In the genomic region with DNA sequence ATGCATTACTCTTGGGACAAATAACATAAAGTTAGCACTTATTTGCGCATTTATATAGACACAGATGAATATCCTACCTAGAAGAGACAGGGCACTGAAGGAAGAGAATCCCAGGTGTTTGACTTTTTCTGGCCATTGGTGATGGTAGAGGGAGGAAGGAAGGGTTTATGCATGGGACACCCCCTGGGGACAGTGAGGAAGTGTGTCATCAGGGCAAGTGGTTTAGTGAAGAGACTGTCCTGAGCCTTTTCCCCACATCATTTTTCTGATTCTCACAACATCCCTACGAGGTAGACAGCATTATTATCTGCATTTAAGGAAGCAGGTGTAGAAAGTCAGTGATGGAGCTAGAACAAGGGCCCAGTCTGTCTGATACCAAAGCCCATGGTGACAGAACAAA, we compare ENCODE assay signal across 24 cellular contexts. TPM values are rescaled to one million over a fixed set of nuclear protein-coding genes. Genes with fewer than 3 reads are reported as not detected.
DNase-seq lines count a peak whose midpoint lies in the region; ATAC-seq, FAIRE-seq and TF ChIP-seq lines count a peak whose summit lies in the region.
"Had no signal": no experiment of that assay in that cellular context is flagged by ENCODE, and none has a peak within 500 bp of the region (broad histone marks: within the 10 kb centered on the region; RNA-seq: fewer than 3 reads in every experiment).

No MANE protein-coding gene starts in this region.

- no peak overlapping the region for H2BK15ac ChIP-seq in H1 (ENCODE audit: low read length)
- H2BK15ac ChIP-seq in mesenchymal stem cell (ENCODE audit: low read depth, poor library complexity, severe bottlenecking) = no peak overlapping the region

- H3K14ac ChIP-seq in H1 (ENCODE audit: insufficient read length) (no peak overlapping the region), mesenchymal stem cell (ENCODE audit: low read length in 2 of 2) (no peak overlapping the region)

- peak; percentile 52 for ATAC-seq in GM21423 (IDR thresholded peaks at IDR 0.05; ENCODE audit: unreplicated experiment)
- ATAC-seq: A549, SK-N-SH treated with all-trans-retinoic acid at 6 μM for 48 hours had no signal

- no peak for TF ChIP-seq RAD21 in H1 (IDR thresholded peaks at IDR 0.05 in 1 of 2, conservative IDR thresholded peaks at IDR 0.05 in 1 of 2; ENCODE audit: low read depth in 2 of 2, low read length in 2 of 2)

- CTCF ChIA-PET in H1 (lab: Charles Lee; ENCODE audit: partially characterized antibody) = interaction anchor here (0.9 kb wide), 1 partner anchor 119 kb away, joined by 3 read pairs; no protein-coding TSS in a partner anchor

- H3K18ac ChIP-seq in H1 (ENCODE audit: extremely low read depth, low read length) (no peak overlapping the region), mesenchymal stem cell (ENCODE audit: low read depth in 1 of 2, low read length in 2 of 2) (no peak overlapping the region)

- H3K79me1 ChIP-seq in H1 (ENCODE audit: low read depth, low read length) (no peaks in the 10 kb centered on the region), mesenchymal stem cell (replicated peaks; ENCODE audit: low read length, poor library complexity, severe bottlenecking) (no peaks in the 10 kb centered on the region)

- H4K8ac ChIP-seq in H1 (ENCODE audit: extremely low read depth, insufficient read depth, low read length) (no peak overlapping the region), mesenchymal stem cell (ENCODE audit: low read length) (no peak overlapping the region)

- no peak overlapping the region for H3K56ac ChIP-seq in H1 (replicated peaks; ENCODE audit: insufficient read length, low read depth, low read length)

- H2BK5ac ChIP-seq in H1 (ENCODE audit: low read depth, low read length) (no peak overlapping the region), mesenchymal stem cell (ENCODE audit: low read depth, low read length, poor library complexity, severe bottlenecking) (no peak overlapping the region)

- in situ Hi-C loops in KBM-7 (cut with MboI; ENCODE audit: low pct_unique_long_range_greater_than_20kb, low sequenced_read_pairs) = no loop called here

- 63% methylated on average over 2 of the region's 2 CpGs; no CpG with 5 or more reads in 1 of the 2 experiments for WGBS in H1 (ENCODE audit: extremely low coverage in 1 of 2, insufficient coverage in 1 of 2, insufficient read length in 1 of 2, insufficient replicate concordance in 2 of 2, low coverage in 1 of 2, low lambda C conversion rate in 2 of 2, missing lambda C conversion rate in 1 of 2), 2 experiments
- no CpG with 5 or more reads among the region's 2 CpGs for WGBS in mesenchymal stem cell

- H2BK12ac ChIP-seq in H1 (ENCODE audit: low read depth, low read length) (no peak overlapping the region; the same call in 1 of the 2 replicates), mesenchymal stem cell (ENCODE audit: low read length in 2 of 2) (no peak overlapping the region)

- no peak for TF ChIP-seq POLR2A in H1 (IDR thresholded peaks at IDR 0.05; ENCODE audit: control extremely low read depth in 1 of 2, low read depth in 2 of 2, low read length in 2 of 2)

- no peak overlapping the region for H2BK20ac ChIP-seq in H1 (ENCODE audit: low read length)

- no peak overlapping the region for H2BK120ac ChIP-seq in H1 (replicated peaks; ENCODE audit: low read depth, low read length)
- H2BK120ac ChIP-seq in mesenchymal stem cell (ENCODE audit: low read depth, low read length) = no peak overlapping the region

- H3K27me3 ChIP-seq in H1 (replicated peaks in 1 of 4; ENCODE audit: control insufficient read depth in 3 of 4, extremely low read depth in 1 of 4, insufficient read depth in 3 of 4, low read length in 3 of 4) = no peaks in the 10 kb centered on the region
- H3K27me3 ChIP-seq in mesenchymal stem cell (ENCODE audit: control insufficient read depth in 1 of 2, insufficient read depth in 1 of 2, low read length in 2 of 2) = no peaks in the 10 kb centered on the region
- H3K27me3 ChIP-seq: SJCRH30 had no signal

- H3K9me3 ChIP-seq in H1 (ENCODE audit: insufficient read depth in 2 of 2, low read depth in 1 of 2, low read length in 1 of 2) (peaks cover 4 to 9% of the 10 kb centered on the region in 2 experiments; a peak in 2 of 4 replicates), mesenchymal stem cell (ENCODE audit: control insufficient read depth, low read length) (peaks cover 10% of the 10 kb centered on the region)

- FAIRE-seq in H1 (lab: Jason Lieb, UNC) = no peak
- FAIRE-seq: A549, GM12892, GM19239 had no signal

- peak; percentile 53 for DNase-seq in KBM-7
- no peak for DNase-seq in H1 (ENCODE audit: low read depth in 1 of 2, low spot score in 2 of 2)
- no peak for DNase-seq in activated T-cell treated with anti-CD3 and anti-CD28 coated beads, Interleukin-2, amount 50 U/mL, for 1 hour
- no peak for DNase-seq in mesenchymal stem cell
- no peak for DNase-seq in NCI-H146 (lab: John Stamatoyannopoulos, UW)
- DNase-seq in NCI-H446 (lab: John Stamatoyannopoulos, UW) = no peak
- DNase-seq: AML-193, Calu3, DMS79 treated with DMSO at 0.1 percent for 48 hours, H9, HFFc6, Kasumi-1, NCI-H1105, NCI-H2029, NCI-H446 treated with DMSO at 0.1 percent for 48 hours, NCI-H526, PC-9, SJCRH30 had no signal

- H4K5ac ChIP-seq in H1 (ENCODE audit: insufficient read length, low read depth, low read length) = no peak overlapping the region

- H3K4me1 ChIP-seq in H1 (replicated peaks in 1 of 4; ENCODE audit: control insufficient read depth in 3 of 4, insufficient read depth in 4 of 4, low read length in 3 of 4) = peaks cover 0 to 5% (median 2%) of the 10 kb centered on the region in 4 experiments; a peak in 3 of 7 replicates
- H3K4me1 ChIP-seq in mesenchymal stem cell (ENCODE audit: control insufficient read depth, insufficient read depth, low read depth, low read length) = peaks cover 1% of the 10 kb centered on the region
- H3K4me1 ChIP-seq: A549, SJCRH30 had no signal

- H2AFZ ChIP-seq in H1 (ENCODE audit: low read length) (peak overlapping the region; percentile 56; the same call in 1 of the 2 replicates), mesenchymal stem cell (ENCODE audit: low read depth, low read length) (no peak overlapping the region)
- H2AFZ ChIP-seq: PC-9 had no signal

- no peak overlapping the region for H3K4ac ChIP-seq in H1 (replicated peaks; ENCODE audit: insufficient read length, low read depth, low read length)
- H3K4ac ChIP-seq in mesenchymal stem cell (ENCODE audit: low read depth in 1 of 2, low read length in 2 of 2) = no peak overlapping the region

- no peak overlapping the region for H3K9ac ChIP-seq in H1 (replicated peaks in 1 of 4; ENCODE audit: extremely low read depth in 1 of 4, low read depth in 3 of 4, low read length in 3 of 4)
- H3K9ac ChIP-seq in mesenchymal stem cell (ENCODE audit: low read length) = no peak overlapping the region

- no peak for TF ChIP-seq CTCF in H1 (IDR thresholded peaks at IDR 0.05; ENCODE audit: control extremely low read depth in 1 of 3, insufficient read depth in 1 of 3, low read depth in 1 of 3, low read length in 3 of 3)

- no peak overlapping the region for H3K4me2 ChIP-seq in H1 (ENCODE audit: insufficient read depth in 1 of 2, low read depth in 2 of 2, low read length in 2 of 2)
- H3K4me2 ChIP-seq in mesenchymal stem cell (ENCODE audit: low read length, poor library complexity, severe bottlenecking) = no peak overlapping the region
- H3K4me2 ChIP-seq: A549, PC-9 had no signal

- H3K4me3 ChIP-seq in H1 (ENCODE audit: extremely low read depth in 1 of 4, insufficient read depth in 2 of 4, low read depth in 3 of 4, low read length in 4 of 4) = no peak overlapping the region
- no peak overlapping the region for H3K4me3 ChIP-seq in mesenchymal stem cell (ENCODE audit: insufficient read depth in 1 of 2, low read depth in 1 of 2, low read length in 2 of 2)
- H3K4me3 ChIP-seq: A549, PC-9, SJCRH30 had no signal

- H3K36me3 ChIP-seq in H1 (ENCODE audit: control insufficient read depth in 2 of 4, insufficient read depth in 4 of 4, low read length in 3 of 4) (no peaks in the 10 kb centered on the region), mesenchymal stem cell (ENCODE audit: control insufficient read depth in 1 of 2, insufficient read depth in 2 of 2, low read depth in 1 of 2, low read length in 2 of 2) (no peaks in the 10 kb centered on the region)
- H3K36me3 ChIP-seq: SJCRH30 had no signal

- no peaks in the 10 kb centered on the region for H3K79me2 ChIP-seq in H1 (ENCODE audit: control insufficient read depth in 1 of 2, insufficient read depth in 2 of 2, low read length in 2 of 2)

- no peak for TF ChIP-seq EP300 in H1 (IDR thresholded peaks at IDR 0.05; ENCODE audit: borderline replicate concordance in 1 of 2, low read depth in 2 of 2, low read length in 2 of 2)

- H3K23ac ChIP-seq in H1 (ENCODE audit: insufficient read length) (no peak overlapping the region), mesenchymal stem cell (ENCODE audit: low read length in 2 of 2) (no peak overlapping the region)

- H3K23me2 ChIP-seq in H1 (ENCODE audit: low read depth, low read length) = no peaks in the 10 kb centered on the region; the same call in 1 of the 2 replicates

- H3K27ac ChIP-seq in H1 (ENCODE audit: low read depth, low read length) (no peak overlapping the region), mesenchymal stem cell (ENCODE audit: low read length, poor library complexity, severe bottlenecking) (no peak overlapping the region)
- H3K27ac ChIP-seq: A549, HL-60, PC-9, SJCRH30 had no signal

- H4K91ac ChIP-seq in H1 (replicated peaks; ENCODE audit: insufficient read length, low read length) (no peak overlapping the region), mesenchymal stem cell (ENCODE audit: low read length) (no peak overlapping the region)

- H4K20me1 ChIP-seq in H1 (replicated peaks in 1 of 2; ENCODE audit: control insufficient read depth in 1 of 2, insufficient read depth in 2 of 2, low read length in 2 of 2) = no peaks in the 10 kb centered on the region

- POLR2A ChIA-PET in H1 (lab: Charles Lee; ENCODE audit: partially characterized antibody) = interaction anchor here (0.7 to 2.0 kb wide), 3 partner anchors 9 to 117 kb away, joined by 3 to 5 read pairs (median 4); no protein-coding TSS in a partner anchor

- no peak overlapping the region for H2AK5ac ChIP-seq in H1 (ENCODE audit: low read depth, low read length)
- no peak overlapping the region for H2AK5ac ChIP-seq in mesenchymal stem cell (ENCODE audit: low read length, severe bottlenecking)

TF ChIP-seq in H1, 55 proteins besides CTCF, POLR2A, EP300 and RAD21 (continues in another document):
- no peak for TF ChIP-seq SP1 (IDR thresholded peaks at IDR 0.05; ENCODE audit: low read depth, low read length)
- TF ChIP-seq CREB1 (IDR thresholded peaks at IDR 0.05) = no peak
- TF ChIP-seq POU5F1 (IDR thresholded peaks at IDR 0.05; ENCODE audit: low read depth, low read length) = no peak

RNA-seq across cellular contexts. Expression of gene CDC42BPA, which starts 12.0 kb away (rescaled TPM):
- 26.7 and 28.5 TPM in 2 replicates for total RNA-seq in H1 (2021; fragmentation: NEBNext Ultra II Directional; extraction: Animal tissue kit (Norgen Biotek cat#: 25700))
- 6.3 and 7.1 TPM in 2 replicates for polyA plus RNA-seq in H1 (2011; rRNA removed)
- 6.9 TPM for polyA plus RNA-seq in H1 (2011; cell fraction: cytosol; rRNA removed)
- polyA plus RNA-seq in H1 (2011; cell fraction: nucleus; rRNA removed) = 17.5 TPM
- 9.3 to 16.7 TPM (median 11.9 TPM) in 4 replicates for polyA plus RNA-seq in H1 (2012, experiment 1 of 2)
- polyA plus RNA-seq in H1 (2012, experiment 2 of 2) = 0.75 TPM
- polyA plus RNA-seq in H1 (2013, experiment 1 of 2) = 13.2 TPM
- 12.9 TPM for polyA plus RNA-seq in H1 (2013, experiment 2 of 2)
- 27.0 and 38.7 TPM in 2 replicates for polyA minus RNA-seq in H1 (2011; rRNA and poly(A)+ RNA removed)
- polyA minus RNA-seq in H1 (2011; cell fraction: cytosol; rRNA and poly(A)+ RNA removed) = 17.2 TPM
- 92.6 TPM for polyA minus RNA-seq in H1 (2011; cell fraction: nucleus; rRNA and poly(A)+ RNA removed)
- polyA plus RNA-seq in mesenchymal stem cell (2013, experiment 1 of 2) = 23.2 TPM
- polyA plus RNA-seq in mesenchymal stem cell (2013, experiment 2 of 2) = 23.2 TPM
